ENCODE assay signal across 1 cellular context in genomic region chr1:211571998-211572397, GRCh38.
TF ChIP-seq lines count a peak whose summit lies in the region.

No MANE protein-coding gene starts in this region.

TF ChIP-seq in GM12878, 131 proteins besides CTCF, POLR2A, EP300 and RAD21:
- TF ChIP-seq YY1 (IDR thresholded peaks at IDR 0.05; ENCODE audit: low read depth, low read length) (no peak), SMAD1 (IDR thresholded peaks at IDR 0.05; ENCODE audit: low read depth, partially characterized antibody) (no peak), NFIC (IDR thresholded peaks at IDR 0.05; ENCODE audit: low read depth, low read length) (peak; percentile 47; the same call in 1 of the 2 replicates), ESRRA (IDR thresholded peaks at IDR 0.05; ENCODE audit: low read length) (no peak), ZNF622 (IDR thresholded peaks at IDR 0.05) (no peak), MEF2A (IDR thresholded peaks at IDR 0.05; ENCODE audit: insufficient read depth, low read depth, low read length) (no peak), JUNB (IDR thresholded peaks at IDR 0.05) (peak; percentile 30), HDAC6 (IDR thresholded peaks at IDR 0.05; ENCODE audit: unreplicated experiment) (no peak), RELB (IDR thresholded peaks at IDR 0.05; ENCODE audit: low read depth) (peak; percentile 43; the same call in 1 of the 2 replicates), BACH1 (IDR thresholded peaks at IDR 0.05; ENCODE audit: borderline replicate concordance) (no peak), NKRF (conservative IDR thresholded peaks at IDR 0.05) (no peak), RUNX3 (IDR thresholded peaks at IDR 0.05; ENCODE audit: low read length) (peak; percentile 18; the same call in 1 of the 2 replicates), MTA2 (IDR thresholded peaks at IDR 0.05; ENCODE audit: low read depth) (peak; percentile 21; the same call in 1 of the 2 replicates), TARDBP (IDR thresholded peaks at IDR 0.05; ENCODE audit: borderline replicate concordance) (no peak)
